8 cellular contexts compared by ENCODE assay signal in genomic region chr15:65287515-65287845, GRCh38. TPM values are rescaled to one million over a fixed set of nuclear protein-coding genes. Genes with fewer than 3 reads are reported as not detected.
DNase-seq lines count a peak whose midpoint lies in the region; ATAC-seq and TF ChIP-seq lines count a peak whose summit lies in the region.

No MANE protein-coding gene starts in this region.

- H3K27ac ChIP-seq in ascending aorta (peak overlapping the region; percentile 87 to 92), vagina (peak overlapping the region; percentile 88)

- no peak for TF ChIP-seq POLR2A in vagina (IDR thresholded peaks at IDR 0.05)

- peaks cover 26% of the 10 kb centered on the region for H3K4me1 Mint-ChIP-seq in stimulated activated naive CD8-positive, alpha-beta T cell treated with anti-CD3 and anti-CD28 coated beads, Interleukin-15, Interleukin-2, amounts not matched to agents 100 ng/mL and 50 ng/mL, for 24 hours (ENCODE audit: low read depth)

- H3K27me3 ChIP-seq in ascending aorta (no peaks in the 10 kb centered on the region), mucosa of stomach (ENCODE audit: control insufficient read depth, insufficient read depth, low read length) (no peaks in the 10 kb centered on the region), vagina (no peaks in the 10 kb centered on the region)

- peaks cover 6% of the 10 kb centered on the region for H3K36me3 Mint-ChIP-seq in stimulated activated naive CD8-positive, alpha-beta T cell treated with anti-CD3 and anti-CD28 coated beads, Interleukin-15, Interleukin-2, amounts not matched to agents 100 ng/mL and 50 ng/mL, for 24 hours (ENCODE audit: low read depth)

- intact Hi-C loops in ascending aorta (cut with DNase I), result loop anchor here (1.0 to 10.0 kb wide), 4 partner anchors 8 to 443 kb away; partner anchors contain the start of genes CLPX, INTS14 and PLEKHO2
- intact Hi-C loops in vagina (cut with DNase I), result no loop called here

- peak overlapping the region; percentile 85 for H3K27ac Mint-ChIP-seq in stimulated activated naive CD8-positive, alpha-beta T cell treated with anti-CD3 and anti-CD28 coated beads, Interleukin-15, Interleukin-2, amounts not matched to agents 100 ng/mL and 50 ng/mL, for 24 hours

- peak overlapping the region; percentile 84 for H3K4me3 Mint-ChIP-seq in stimulated activated naive CD8-positive, alpha-beta T cell treated with anti-CD3 and anti-CD28 coated beads, Interleukin-15, Interleukin-2, amounts not matched to agents 100 ng/mL and 50 ng/mL, for 24 hours

- H3K9me3 ChIP-seq in ascending aorta, result no peaks in the 10 kb centered on the region
- no peaks in the 10 kb centered on the region for H3K9me3 ChIP-seq in mucosa of stomach (ENCODE audit: control insufficient read depth, low read length)
- H3K9me3 ChIP-seq in vagina, result no peaks in the 10 kb centered on the region

- no peak for DNase-seq in stimulated activated naive CD8-positive, alpha-beta T cell treated with anti-CD3 and anti-CD28 coated beads, Interleukin-15, Interleukin-2, amounts not matched to agents 100 U/mL and 50 U/mL, for 24 hours
- DNase-seq in ascending aorta (ENCODE audit: low spot score in 2 of 2) (no peak), vagina (ENCODE audit: extremely low spot score in 2 of 2) (no peak), NCI-H748 (lab: John Stamatoyannopoulos, UW; ENCODE audit: unreplicated experiment) (no peak), activated gamma-delta T cell treated with Interleukin-2 at 50 U/mL for 16 hours (no peak)

- TF ChIP-seq CTCF in ascending aorta (IDR thresholded peaks at IDR 0.05), result no peak
- no peak for TF ChIP-seq CTCF in vagina (IDR thresholded peaks at IDR 0.05)

- H3K4me1 ChIP-seq in ascending aorta (peaks cover 0 to 19% of the 10 kb centered on the region in 2 donors), mucosa of stomach (ENCODE audit: control insufficient read depth, insufficient read depth, low read length) (peaks cover 19% of the 10 kb centered on the region), vagina (peaks cover 27% of the 10 kb centered on the region)

- H3K9ac ChIP-seq in mucosa of stomach (ENCODE audit: low read length), result peak overlapping the region; percentile 76

- H3K4me3 ChIP-seq in ascending aorta (peak overlapping the region in 1 of 2 donors; percentile 85), mucosa of stomach (ENCODE audit: low read length) (peak overlapping the region; percentile 77), vagina (no peak overlapping the region)

- H3K9me3 Mint-ChIP-seq in stimulated activated naive CD8-positive, alpha-beta T cell treated with anti-CD3 and anti-CD28 coated beads, Interleukin-15, Interleukin-2, amounts not matched to agents 100 ng/mL and 50 ng/mL, for 24 hours, result no peaks in the 10 kb centered on the region

- H3K36me3 ChIP-seq in ascending aorta, result no peaks in the 10 kb centered on the region
- no peaks in the 10 kb centered on the region for H3K36me3 ChIP-seq in mucosa of stomach (ENCODE audit: control insufficient read depth, insufficient read depth, low read length)
- H3K36me3 ChIP-seq in vagina, result no peaks in the 10 kb centered on the region

- no peaks in the 10 kb centered on the region for H3K27me3 Mint-ChIP-seq in stimulated activated naive CD8-positive, alpha-beta T cell treated with anti-CD3 and anti-CD28 coated beads, Interleukin-15, Interleukin-2, amounts not matched to agents 100 ng/mL and 50 ng/mL, for 24 hours

- no peak for ATAC-seq in stimulated activated naive CD8-positive, alpha-beta T cell treated with anti-CD3 and anti-CD28 coated beads, Interleukin-15, Interleukin-2, amounts not matched to agents 100 U/mL and 50 U/mL, for 24 hours
- no peak for ATAC-seq in HG03520 (IDR thresholded peaks at IDR 0.05; ENCODE audit: unreplicated experiment)

RNA-seq across cellular contexts. Expression of gene PARP16, which starts 0.8 kb away (rescaled TPM):
- total RNA-seq in ascending aorta (2.9 TPM), vagina (12.8 TPM)

RNA-seq across cellular contexts. Expression of gene RNU5A-1, which starts 8.4 kb away (rescaled TPM):
- total RNA-seq in ascending aorta (not detected), vagina (not detected)

RNA-seq across cellular contexts. Expression of gene RNU5B-1, which starts 17.0 kb away (rescaled TPM):
- total RNA-seq in ascending aorta (not detected), vagina (not detected)
